26 cellular contexts compared by ENCODE assay signal in genomic region chr15:98035577-98036010, GRCh38.
DNase-seq lines count a peak whose midpoint lies in the region; ATAC-seq, FAIRE-seq and TF ChIP-seq lines count a peak whose summit lies in the region.
"Had no signal": no experiment of that assay in that cellular context is flagged by ENCODE, and none has a peak within 500 bp of the region (broad histone marks: within the 10 kb centered on the region; RNA-seq: fewer than 3 reads in every experiment).

No MANE protein-coding gene starts in this region.

- H3K9ac ChIP-seq in H1 (replicated peaks in 1 of 4; ENCODE audit: extremely low read depth in 1 of 4, low read depth in 3 of 4, low read length in 3 of 4), result no peak overlapping the region

- no peak overlapping the region for H3K4me2 ChIP-seq in H1 (ENCODE audit: insufficient read depth in 1 of 2, low read depth in 2 of 2, low read length in 2 of 2)

- no peak overlapping the region for H4K91ac ChIP-seq in H1 (replicated peaks; ENCODE audit: insufficient read length, low read length)

- no peaks in the 10 kb centered on the region for H3K79me1 ChIP-seq in H1 (ENCODE audit: low read depth, low read length)

- H3K79me2 ChIP-seq in H1 (ENCODE audit: control insufficient read depth in 1 of 2, insufficient read depth in 2 of 2, low read length in 2 of 2), result no peaks in the 10 kb centered on the region

- no peak overlapping the region for H2AK5ac ChIP-seq in H1 (ENCODE audit: low read depth, low read length)

- H3K9me3 ChIP-seq in H1 (ENCODE audit: insufficient read depth in 2 of 2, low read depth in 1 of 2, low read length in 1 of 2), result no peaks in the 10 kb centered on the region
- H3K9me3 ChIP-seq in suprapubic skin, result no peaks in the 10 kb centered on the region
- H3K9me3 ChIP-seq: lower lobe of right lung, ovary, tibial nerve had no signal

- H2BK12ac ChIP-seq in H1 (ENCODE audit: low read depth, low read length), result no peak overlapping the region

- intact Hi-C loops in cardiac septum (cut with DNase I), result no loop called here

- H3K4me1 ChIP-seq in H1 (replicated peaks in 1 of 4; ENCODE audit: control insufficient read depth in 3 of 4, insufficient read depth in 4 of 4, low read length in 3 of 4), result no peaks in the 10 kb centered on the region
- H3K4me1 ChIP-seq in suprapubic skin, result peaks cover 7% of the 10 kb centered on the region
- H3K4me1 ChIP-seq: lower lobe of right lung, tibial nerve had no signal

- H2BK20ac ChIP-seq in H1 (ENCODE audit: low read length), result no peak overlapping the region

- H3K23ac ChIP-seq in H1 (ENCODE audit: insufficient read length), result no peak overlapping the region

- H2BK5ac ChIP-seq in H1 (ENCODE audit: low read depth, low read length), result no peak overlapping the region

- POLR2A ChIA-PET in H1 (lab: Charles Lee; ENCODE audit: partially characterized antibody), result no interaction called here

- no peak for ATAC-seq in HG03457 (IDR thresholded peaks at IDR 0.05; ENCODE audit: unreplicated experiment)
- ATAC-seq: activated naive CD4-positive, alpha-beta T cell treated with anti-CD3 and anti-CD28 coated beads, Interleukin-2, amount 50 U/mL, for 72 hours; lower lobe of right lung had no signal

- H2AFZ ChIP-seq in H1 (ENCODE audit: low read length), result peak overlapping the region; percentile 88; the same call in 1 of the 2 replicates

- TF ChIP-seq EP300 in H1 (IDR thresholded peaks at IDR 0.05; ENCODE audit: borderline replicate concordance in 1 of 2, low read depth in 2 of 2, low read length in 2 of 2) (no peak), suprapubic skin (IDR thresholded peaks at IDR 0.05) (no peak)

- no peak overlapping the region for H3K14ac ChIP-seq in H1 (ENCODE audit: insufficient read length)

- no peak for TF ChIP-seq CTCF in H1 (IDR thresholded peaks at IDR 0.05; ENCODE audit: control extremely low read depth in 1 of 3, insufficient read depth in 1 of 3, low read depth in 1 of 3, low read length in 3 of 3)
- TF ChIP-seq CTCF in kidney epithelial cell (IDR thresholded peaks at IDR 0.05; ENCODE audit: insufficient read depth, low read length, poor library complexity, severe bottlenecking), result no peak
- TF ChIP-seq CTCF in suprapubic skin (IDR thresholded peaks at IDR 0.05), result no peak

- WGBS in H1 (ENCODE audit: extremely low coverage in 1 of 2, insufficient coverage in 1 of 2, insufficient read length in 1 of 2, insufficient replicate concordance in 2 of 2, low coverage in 1 of 2, low lambda C conversion rate in 2 of 2, missing lambda C conversion rate in 1 of 2), 2 experiments, result 100% methylated on average over 2 of the region's 2 CpGs; no CpG with 5 or more reads in 1 of the 2 experiments
- WGBS in suprapubic skin, result 53% methylated on average over 2 of the region's 2 CpGs

- TF ChIP-seq POLR2A in H1 (IDR thresholded peaks at IDR 0.05; ENCODE audit: control extremely low read depth in 1 of 2, low read depth in 2 of 2, low read length in 2 of 2), result no peak
- no peak for TF ChIP-seq POLR2A in suprapubic skin (IDR thresholded peaks at IDR 0.05)

- H3K23me2 ChIP-seq in H1 (ENCODE audit: low read depth, low read length), result no peaks in the 10 kb centered on the region

- H4K8ac ChIP-seq in H1 (ENCODE audit: extremely low read depth, insufficient read depth, low read length), result no peak overlapping the region

- no peak overlapping the region for H2BK120ac ChIP-seq in H1 (replicated peaks; ENCODE audit: low read depth, low read length)

- no peak overlapping the region for H3K18ac ChIP-seq in H1 (ENCODE audit: extremely low read depth, low read length)

- H3K27ac ChIP-seq in H1 (ENCODE audit: low read depth, low read length), result no peak overlapping the region
- peak overlapping the region; percentile 30 for H3K27ac ChIP-seq in suprapubic skin
- H3K27ac ChIP-seq: C4-2B, lower lobe of right lung, ovary, tibial nerve had no signal

- H4K20me1 ChIP-seq in H1 (replicated peaks in 1 of 2; ENCODE audit: control insufficient read depth in 1 of 2, insufficient read depth in 2 of 2, low read length in 2 of 2), result no peaks in the 10 kb centered on the region

- no peak overlapping the region for H4K5ac ChIP-seq in H1 (ENCODE audit: insufficient read length, low read depth, low read length)

- no peaks in the 10 kb centered on the region for H3K27me3 ChIP-seq in H1 (replicated peaks in 1 of 4; ENCODE audit: control insufficient read depth in 3 of 4, extremely low read depth in 1 of 4, insufficient read depth in 3 of 4, low read length in 3 of 4)
- H3K27me3 ChIP-seq in kidney epithelial cell (ENCODE audit: control insufficient read depth, insufficient read depth, low read length), result no peaks in the 10 kb centered on the region
- H3K27me3 ChIP-seq in suprapubic skin, result no peaks in the 10 kb centered on the region
- H3K27me3 ChIP-seq: ovary, tibial nerve had no signal

- DNase-seq in LoVo (ENCODE audit: low spot score) (peak; percentile 12), H1 (ENCODE audit: low read depth in 1 of 2, low spot score in 2 of 2) (no peak), kidney epithelial cell (ENCODE audit: low read depth) (peak; percentile 14), suprapubic skin (ENCODE audit: low spot score in 2 of 2) (no peak), cardiac septum (ENCODE audit: low spot score) (no peak), NK-92 (lab: John Stamatoyannopoulos, UW; ENCODE audit: unreplicated experiment) (no peak)
- DNase-seq: activated CD4-positive, alpha-beta memory T cell treated with anti-CD3 and anti-CD28 coated beads for 36 hours; activated CD4-positive, CD25-positive, alpha-beta regulatory T cell treated with anti-CD3 and anti-CD28 coated beads, Interleukin-2, amount 50 U/mL, for 72 hours; activated CD8-positive, alpha-beta memory T cell treated with anti-CD3 and anti-CD28 coated beads, Interleukin-2, amount 50 U/mL, for 4 hours; cortex of kidney; lower lobe of right lung; NCI-H1436; NCI-H2081 treated with DMSO at 0.1 percent for 48 hours; NCI-H345; NCI-H82; OCI-M1; ovary; retina; Right ventricle myocardium superior; stimulated activated CD4-positive, alpha-beta T cell treated with anti-CD3 and anti-CD28 coated beads, Interleukin-2, amount 100 ng/mL, for 24 hours; T-helper 2 cell had no signal

- no peak overlapping the region for H2BK15ac ChIP-seq in H1 (ENCODE audit: low read length)

- no peaks in the 10 kb centered on the region for H3K36me3 ChIP-seq in H1 (ENCODE audit: control insufficient read depth in 2 of 4, insufficient read depth in 4 of 4, low read length in 3 of 4)
- no peaks in the 10 kb centered on the region for H3K36me3 ChIP-seq in kidney epithelial cell (ENCODE audit: control insufficient read depth, insufficient read depth, low read length)
- no peaks in the 10 kb centered on the region for H3K36me3 ChIP-seq in suprapubic skin
- H3K36me3 ChIP-seq: lower lobe of right lung, ovary, tibial nerve had no signal

- CTCF ChIA-PET in H1 (lab: Charles Lee; ENCODE audit: partially characterized antibody), result interaction anchor here (1.2 to 2.1 kb wide), 2 partner anchors 127 to 143 kb away, joined by 4 to 5 read pairs; no protein-coding TSS in a partner anchor

- H3K56ac ChIP-seq in H1 (replicated peaks; ENCODE audit: insufficient read length, low read depth, low read length), result no peak overlapping the region

- no peak for TF ChIP-seq RAD21 in H1 (IDR thresholded peaks at IDR 0.05 in 1 of 2, conservative IDR thresholded peaks at IDR 0.05 in 1 of 2; ENCODE audit: low read depth in 2 of 2, low read length in 2 of 2)

- FAIRE-seq in H1 (lab: Jason Lieb, UNC), result no peak
- FAIRE-seq: islet of Langerhans had no signal

- no peak overlapping the region for H3K4ac ChIP-seq in H1 (replicated peaks; ENCODE audit: insufficient read length, low read depth, low read length)

- H3K4me3 ChIP-seq in H1 (ENCODE audit: extremely low read depth in 1 of 4, insufficient read depth in 2 of 4, low read depth in 3 of 4, low read length in 4 of 4), result no peak overlapping the region
- no peak overlapping the region for H3K4me3 ChIP-seq in kidney epithelial cell (ENCODE audit: low read depth, low read length)
- H3K4me3 ChIP-seq in suprapubic skin, result no peak overlapping the region
- H3K4me3 ChIP-seq: lower lobe of right lung, ovary, tibial nerve had no signal

TF ChIP-seq in H1, 55 proteins besides CTCF, POLR2A, EP300 and RAD21:
- no peak for TF ChIP-seq SRF (IDR thresholded peaks at IDR 0.05; ENCODE audit: low read depth, low read length)
TF ChIP-seq in H1: peak in this region for 0.

Comparison
In these comparisons a context has a peak if more than half of its experiments do, and no peak if none do; other contexts are left out.
1. DNase-seq: peak in LoVo (single experiment) and kidney epithelial cell (single experiment); none in H1 (0 of 2), suprapubic skin (0 of 2), cardiac septum (single experiment) and NK-92 (single experiment).